In the genomic region with DNA sequence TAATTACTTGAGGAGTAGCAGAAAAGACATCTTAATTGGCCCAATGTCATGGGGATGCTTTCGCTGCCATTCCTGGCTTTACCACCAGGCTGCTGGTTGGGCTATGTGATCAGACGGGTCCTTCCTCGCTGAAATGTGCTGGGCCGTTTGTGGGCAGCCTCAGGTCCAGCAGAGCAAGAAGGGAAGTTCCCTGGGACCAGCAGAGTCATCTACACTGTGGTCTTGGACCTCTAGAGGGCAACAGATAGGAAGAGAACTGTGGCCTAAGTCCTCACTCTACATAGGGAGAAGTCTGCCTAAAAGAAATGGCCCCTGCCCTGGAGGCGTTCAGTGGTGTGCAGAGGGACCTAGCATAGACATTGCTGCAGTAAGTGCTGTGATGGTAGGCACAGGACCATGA, we compare ENCODE assay signal across 8 cellular contexts. TPM values are rescaled to one million over a fixed set of nuclear protein-coding genes. Genes with fewer than 3 reads are reported as not detected.
DNase-seq lines count a peak whose midpoint lies in the region; ATAC-seq and TF ChIP-seq lines count a peak whose summit lies in the region.

No MANE protein-coding gene starts in this region.

- ATAC-seq in GM21786 (IDR thresholded peaks at IDR 0.05; ENCODE audit: unreplicated experiment) = peak; percentile 38
- ATAC-seq in memory B cell (ENCODE audit: low read depth) = peak; percentile 9

- H3K36me3 ChIP-seq in HAP-1 (replicated peaks) = no peaks in the 10 kb centered on the region

- peak overlapping the region; percentile 75 for H3K27ac Mint-ChIP-seq in memory B cell

- in situ Hi-C loops in HAP-1 (cut with MboI; ENCODE audit: low sequenced_read_pairs) = no loop called here

- H3K4me1 ChIP-seq in HAP-1 = no peaks in the 10 kb centered on the region

- TF ChIP-seq CTCF in AG10803 (conservative IDR thresholded peaks at IDR 0.05; ENCODE audit: low read length) (peak; percentile 34; the same call in 1 of the 2 replicates), cardiac fibroblast (IDR thresholded peaks at IDR 0.05; ENCODE audit: low read depth, low read length) (peak; percentile 23)

- peaks cover 26% of the 10 kb centered on the region for H3K36me3 Mint-ChIP-seq in memory B cell

- peaks cover 65% of the 10 kb centered on the region for H3K4me1 Mint-ChIP-seq in memory B cell

- no peaks in the 10 kb centered on the region for H3K27me3 ChIP-seq in HAP-1 (ENCODE audit: low read depth)

- peak; percentile 23 for DNase-seq in AG10803 (ENCODE audit: low read depth)
- peak; percentile 48 for DNase-seq in RPMI7951 (ENCODE audit: low read depth)
- peak; percentile 25 to 50 for DNase-seq in cardiac fibroblast (ENCODE audit: low read depth in 2 of 2)
- DNase-seq in memory B cell (ENCODE audit: low spot score in 2 of 2) = no peak
- DNase-seq in NCI-H1436 treated with DMSO at 0.1 percent for 48 hours (lab: John Stamatoyannopoulos, UW) = no peak
- DNase-seq in HAP-1 (ENCODE audit: low spot score in 2 of 2) = no peak
- DNase-seq in H4 (ENCODE audit: low spot score) = no peak

- no peaks in the 10 kb centered on the region for H3K9me3 ChIP-seq in HAP-1

- H3K27me3 Mint-ChIP-seq in memory B cell = no peaks in the 10 kb centered on the region

- no peak overlapping the region for H3K4me3 Mint-ChIP-seq in memory B cell

- H3K4me3 ChIP-seq in AG10803 (ENCODE audit: low read length) (no peak overlapping the region), cardiac fibroblast (replicated peaks in 1 of 2; ENCODE audit: low read depth in 2 of 2, low read length in 2 of 2) (no peak overlapping the region), HAP-1 (no peak overlapping the region)

- no peaks in the 10 kb centered on the region for H3K9me3 Mint-ChIP-seq in memory B cell

RNA-seq across cellular contexts. Expression of a gene that starts 10.9 kb away (rescaled TPM):
- 2.2 and 2.9 TPM in 2 replicates for total RNA-seq in RPMI7951 (2014; rRNA removed; shearing (Covaris generic))
- total RNA-seq in H4 (2014; rRNA removed; shearing (Covaris generic)) = 13.0 and 13.1 TPM in 2 replicates

Comparison
In these comparisons a context has a peak if more than half of its experiments do, and no peak if none do; other contexts are left out.
1. DNase-seq: peak in AG10803 (single experiment), RPMI7951 (single experiment) and cardiac fibroblast (2 of 2); none in memory B cell (0 of 2), NCI-H1436 treated with DMSO at 0.1 percent for 48 hours (single experiment), HAP-1 (0 of 2) and H4 (single experiment).